ENCODE assay signal across 8 cellular contexts in the genomic region with DNA sequence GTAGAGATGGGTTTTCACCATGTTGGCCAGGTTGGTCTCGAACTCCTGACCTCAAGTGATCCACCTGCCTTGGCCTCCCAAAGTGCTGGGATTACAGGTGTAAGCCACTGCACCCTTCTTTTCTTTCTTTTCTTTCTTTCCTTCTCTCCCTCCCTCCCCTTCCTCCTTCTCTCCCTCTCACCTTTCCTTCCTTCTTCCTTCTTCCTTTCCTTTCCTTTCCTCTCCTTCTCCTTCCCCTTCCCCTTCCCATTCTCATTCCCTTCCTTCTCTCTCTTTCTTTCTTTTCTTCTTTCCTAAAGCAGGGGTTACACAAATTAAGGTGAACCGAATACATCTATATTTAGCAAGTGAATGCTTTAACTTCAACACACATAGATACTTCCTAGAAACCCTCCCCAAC.
"Had no signal": no experiment of that assay in that cellular context is flagged by ENCODE, and none has a peak within 500 bp of the region (broad histone marks: within the 10 kb centered on the region; RNA-seq: fewer than 3 reads in every experiment).

No MANE protein-coding gene starts in this region.

- H3K27ac Mint-ChIP-seq: IgD-negative memory B cell had no signal

- FAIRE-seq: HepG2, HTR-8/SVneo had no signal

- H3K36me3 Mint-ChIP-seq: IgD-negative memory B cell had no signal

- H3K9ac ChIP-seq: KMS-11 had no signal

- H3K27ac ChIP-seq: HL-60, KMS-11 had no signal

- H3K9me3 Mint-ChIP-seq: IgD-negative memory B cell had no signal

- H3K4me2 ChIP-seq: KMS-11 had no signal

- H3K4me3 Mint-ChIP-seq: IgD-negative memory B cell had no signal

- DNase-seq: IMR-90, KBM-7, KG1 had no signal

- ATAC-seq: HepG2 had no signal
